1 cellular context compared by ENCODE assay signal in genomic region chr17:49447603-49448325, GRCh38.
TF ChIP-seq lines count a peak whose summit lies in the region.

No MANE protein-coding gene starts in this region.

TF ChIP-seq in GM23338, 12 proteins besides CTCF, POLR2A, EP300 and RAD21 (continued from another document):
- TF ChIP-seq, protein P1, sequence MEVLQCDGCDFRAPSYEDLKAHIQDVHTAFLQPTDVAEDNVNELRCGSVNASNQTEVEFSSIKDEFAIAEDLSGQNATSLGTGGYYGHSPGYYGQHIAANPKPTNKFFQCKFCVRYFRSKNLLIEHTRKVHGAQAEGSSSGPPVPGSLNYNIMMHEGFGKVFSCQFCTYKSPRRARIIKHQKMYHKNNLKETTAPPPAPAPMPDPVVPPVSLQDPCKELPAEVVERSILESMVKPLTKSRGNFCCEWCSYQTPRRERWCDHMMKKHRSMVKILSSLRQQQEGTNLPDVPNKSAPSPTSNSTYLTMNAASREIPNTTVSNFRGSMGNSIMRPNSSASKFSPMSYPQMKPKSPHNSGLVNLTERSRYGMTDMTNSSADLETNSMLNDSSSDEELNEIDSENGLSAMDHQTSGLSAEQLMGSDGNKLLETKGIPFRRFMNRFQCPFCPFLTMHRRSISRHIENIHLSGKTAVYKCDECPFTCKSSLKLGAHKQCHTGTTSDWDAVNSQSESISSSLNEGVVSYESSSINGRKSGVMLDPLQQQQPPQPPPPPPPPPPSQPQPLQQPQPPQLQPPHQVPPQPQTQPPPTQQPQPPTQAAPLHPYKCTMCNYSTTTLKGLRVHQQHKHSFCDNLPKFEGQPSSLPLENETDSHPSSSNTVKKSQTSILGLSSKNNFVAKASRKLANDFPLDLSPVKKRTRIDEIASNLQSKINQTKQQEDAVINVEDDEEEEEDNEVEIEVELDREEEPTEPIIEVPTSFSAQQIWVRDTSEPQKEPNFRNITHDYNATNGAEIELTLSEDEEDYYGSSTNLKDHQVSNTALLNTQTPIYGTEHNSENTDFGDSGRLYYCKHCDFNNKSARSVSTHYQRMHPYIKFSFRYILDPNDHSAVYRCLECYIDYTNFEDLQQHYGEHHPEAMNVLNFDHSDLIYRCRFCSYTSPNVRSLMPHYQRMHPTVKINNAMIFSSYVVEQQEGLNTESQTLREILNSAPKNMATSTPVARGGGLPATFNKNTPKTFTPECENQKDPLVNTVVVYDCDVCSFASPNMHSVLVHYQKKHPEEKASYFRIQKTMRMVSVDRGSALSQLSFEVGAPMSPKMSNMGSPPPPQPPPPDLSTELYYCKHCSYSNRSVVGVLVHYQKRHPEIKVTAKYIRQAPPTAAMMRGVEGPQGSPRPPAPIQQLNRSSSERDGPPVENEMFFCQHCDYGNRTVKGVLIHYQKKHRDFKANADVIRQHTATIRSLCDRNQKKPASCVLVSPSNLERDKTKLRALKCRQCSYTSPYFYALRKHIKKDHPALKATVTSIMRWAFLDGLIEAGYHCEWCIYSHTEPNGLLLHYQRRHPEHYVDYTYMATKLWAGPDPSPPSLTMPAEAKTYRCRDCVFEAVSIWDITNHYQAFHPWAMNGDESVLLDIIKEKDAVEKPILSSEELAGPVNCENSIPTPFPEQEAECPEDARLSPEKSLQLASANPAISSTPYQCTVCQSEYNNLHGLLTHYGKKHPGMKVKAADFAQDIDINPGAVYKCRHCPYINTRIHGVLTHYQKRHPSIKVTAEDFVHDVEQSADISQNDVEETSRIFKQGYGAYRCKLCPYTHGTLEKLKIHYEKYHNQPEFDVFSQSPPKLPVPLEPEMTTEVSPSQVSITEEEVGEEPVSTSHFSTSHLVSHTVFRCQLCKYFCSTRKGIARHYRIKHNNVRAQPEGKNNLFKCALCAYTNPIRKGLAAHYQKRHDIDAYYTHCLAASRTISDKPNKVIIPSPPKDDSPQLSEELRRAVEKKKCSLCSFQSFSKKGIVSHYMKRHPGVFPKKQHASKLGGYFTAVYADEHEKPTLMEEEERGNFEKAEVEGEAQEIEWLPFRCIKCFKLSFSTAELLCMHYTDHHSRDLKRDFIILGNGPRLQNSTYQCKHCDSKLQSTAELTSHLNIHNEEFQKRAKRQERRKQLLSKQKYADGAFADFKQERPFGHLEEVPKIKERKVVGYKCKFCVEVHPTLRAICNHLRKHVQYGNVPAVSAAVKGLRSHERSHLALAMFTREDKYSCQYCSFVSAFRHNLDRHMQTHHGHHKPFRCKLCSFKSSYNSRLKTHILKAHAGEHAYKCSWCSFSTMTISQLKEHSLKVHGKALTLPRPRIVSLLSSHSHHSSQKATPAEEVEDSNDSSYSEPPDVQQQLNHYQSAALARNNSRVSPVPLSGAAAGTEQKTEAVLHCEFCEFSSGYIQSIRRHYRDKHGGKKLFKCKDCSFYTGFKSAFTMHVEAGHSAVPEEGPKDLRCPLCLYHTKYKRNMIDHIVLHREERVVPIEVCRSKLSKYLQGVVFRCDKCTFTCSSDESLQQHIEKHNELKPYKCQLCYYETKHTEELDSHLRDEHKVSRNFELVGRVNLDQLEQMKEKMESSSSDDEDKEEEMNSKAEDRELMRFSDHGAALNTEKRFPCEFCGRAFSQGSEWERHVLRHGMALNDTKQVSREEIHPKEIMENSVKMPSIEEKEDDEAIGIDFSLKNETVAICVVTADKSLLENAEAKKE (CRISPR knock-in tag; IDR thresholded peaks at IDR 0.05): no peak
- no peak for TF ChIP-seq CREB1 (CRISPR knock-in tag; IDR thresholded peaks at IDR 0.05; ENCODE audit: low read depth)
- TF ChIP-seq, protein P2, sequence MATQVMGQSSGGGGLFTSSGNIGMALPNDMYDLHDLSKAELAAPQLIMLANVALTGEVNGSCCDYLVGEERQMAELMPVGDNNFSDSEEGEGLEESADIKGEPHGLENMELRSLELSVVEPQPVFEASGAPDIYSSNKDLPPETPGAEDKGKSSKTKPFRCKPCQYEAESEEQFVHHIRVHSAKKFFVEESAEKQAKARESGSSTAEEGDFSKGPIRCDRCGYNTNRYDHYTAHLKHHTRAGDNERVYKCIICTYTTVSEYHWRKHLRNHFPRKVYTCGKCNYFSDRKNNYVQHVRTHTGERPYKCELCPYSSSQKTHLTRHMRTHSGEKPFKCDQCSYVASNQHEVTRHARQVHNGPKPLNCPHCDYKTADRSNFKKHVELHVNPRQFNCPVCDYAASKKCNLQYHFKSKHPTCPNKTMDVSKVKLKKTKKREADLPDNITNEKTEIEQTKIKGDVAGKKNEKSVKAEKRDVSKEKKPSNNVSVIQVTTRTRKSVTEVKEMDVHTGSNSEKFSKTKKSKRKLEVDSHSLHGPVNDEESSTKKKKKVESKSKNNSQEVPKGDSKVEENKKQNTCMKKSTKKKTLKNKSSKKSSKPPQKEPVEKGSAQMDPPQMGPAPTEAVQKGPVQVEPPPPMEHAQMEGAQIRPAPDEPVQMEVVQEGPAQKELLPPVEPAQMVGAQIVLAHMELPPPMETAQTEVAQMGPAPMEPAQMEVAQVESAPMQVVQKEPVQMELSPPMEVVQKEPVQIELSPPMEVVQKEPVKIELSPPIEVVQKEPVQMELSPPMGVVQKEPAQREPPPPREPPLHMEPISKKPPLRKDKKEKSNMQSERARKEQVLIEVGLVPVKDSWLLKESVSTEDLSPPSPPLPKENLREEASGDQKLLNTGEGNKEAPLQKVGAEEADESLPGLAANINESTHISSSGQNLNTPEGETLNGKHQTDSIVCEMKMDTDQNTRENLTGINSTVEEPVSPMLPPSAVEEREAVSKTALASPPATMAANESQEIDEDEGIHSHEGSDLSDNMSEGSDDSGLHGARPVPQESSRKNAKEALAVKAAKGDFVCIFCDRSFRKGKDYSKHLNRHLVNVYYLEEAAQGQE (IDR thresholded peaks at IDR 0.05; ENCODE audit: unreplicated experiment): no peak
- no peak for TF ChIP-seq STAT1 (IDR thresholded peaks at IDR 0.05; ENCODE audit: unreplicated experiment)
- no peak for TF ChIP-seq EZH2 (IDR thresholded peaks at IDR 0.05; ENCODE audit: low read depth, unreplicated experiment)
- TF ChIP-seq EZH2phosphoT487 (IDR thresholded peaks at IDR 0.05; ENCODE audit: unreplicated experiment): no peak
- TF ChIP-seq ZNF331 (CRISPR knock-in tag; IDR thresholded peaks at IDR 0.05; ENCODE audit: low read depth): no peak
- TF ChIP-seq NANOG (IDR thresholded peaks at IDR 0.05; ENCODE audit: borderline replicate concordance): no peak
- TF ChIP-seq POLR2AphosphoS5 (IDR thresholded peaks at IDR 0.05; ENCODE audit: low read depth): no peak
